23 cellular contexts compared by ENCODE assay signal in genomic region chr12:12542286-12542685, GRCh38. TPM values are rescaled to one million over a fixed set of nuclear protein-coding genes. Genes with fewer than 3 reads are reported as not detected.
DNase-seq lines count a peak whose midpoint lies in the region; ATAC-seq and TF ChIP-seq lines count a peak whose summit lies in the region.
"Had no signal": no experiment of that assay in that cellular context is flagged by ENCODE, and none has a peak within 500 bp of the region (broad histone marks: within the 10 kb centered on the region; RNA-seq: fewer than 3 reads in every experiment).

No MANE protein-coding gene starts in this region.

- 96% methylated on average over 5 of the region's 5 CpGs for WGBS in smooth muscle cell (ENCODE audit: low lambda C conversion rate)
- WGBS in GM23248 (ENCODE audit: low coverage in 1 of 2, low lambda C conversion rate in 2 of 2, missing lambda C conversion rate in 2 of 2), 2 experiments: 90 to 99% methylated on average over 4 to 5 of the region's 5 CpGs

- H3F3A ChIP-seq in smooth muscle cell (ENCODE audit: low read depth): no peaks in the 10 kb centered on the region
- no peaks in the 10 kb centered on the region for H3F3A ChIP-seq in GM23248 (ENCODE audit: insufficient read depth)

- ATAC-seq in T-helper 17 cell: no peak
- ATAC-seq: GM12878 had no signal

- no peaks in the 10 kb centered on the region for H3K4me1 ChIP-seq in smooth muscle cell (ENCODE audit: low read depth)
- no peaks in the 10 kb centered on the region for H3K4me1 ChIP-seq in GM23248 (ENCODE audit: insufficient read depth)

- peak overlapping the region; percentile 43 for H3K27ac ChIP-seq in smooth muscle cell (ENCODE audit: low read depth)
- H3K27ac ChIP-seq in GM23248: no peak overlapping the region
- H3K27ac ChIP-seq: 22Rv1; A549; BLaER1 treated with 17β-estradiol and CSF1 and Interleukin-3, amounts not matched to agents 10 nM and 100 nM; C4-2B had no signal

- H3K27me3 ChIP-seq in smooth muscle cell (ENCODE audit: low read depth) (no peaks in the 10 kb centered on the region), GM23248 (replicated peaks; ENCODE audit: insufficient read depth) (no peaks in the 10 kb centered on the region)
- H3K27me3 ChIP-seq: BLaER1 treated with 17β-estradiol and CSF1 and Interleukin-3, amounts not matched to agents 10 nM and 100 nM had no signal

- peak; percentile 52 for DNase-seq in activated CD4-positive, alpha-beta T cell treated with anti-CD3 and anti-CD28 coated beads, Interleukin-2, amount 10 ng/mL, durations not matched to agents 24 days and 14 days
- no peak for DNase-seq in activated CD4-positive, alpha-beta T cell treated with anti-CD3 and anti-CD28 coated beads for 4 hours
- no peak for DNase-seq in T-helper 17 cell
- DNase-seq in smooth muscle cell (lab: John Stamatoyannopoulos, UW; ENCODE audit: unreplicated experiment): no peak
- no peak for DNase-seq in SKM-1 treated with dmso at 0.1 percent for 144 hours (lab: John Stamatoyannopoulos, UW; ENCODE audit: unreplicated experiment)
- no peak for DNase-seq in GM23248
- DNase-seq: AML-193; CD4-positive, alpha-beta memory T cell; CD8-positive, alpha-beta memory T cell; COR-L47; DMS 273 treated with DMSO at 0.1 percent for 48 hours; DMS153; DMS53; DMS79; DND-41; EL; GDM1 had no signal

- H3K4me3 ChIP-seq in smooth muscle cell: no peak overlapping the region
- no peak overlapping the region for H3K4me3 ChIP-seq in GM23248
- H3K4me3 ChIP-seq: A549; BLaER1 treated with 17β-estradiol and CSF1 and Interleukin-3, amounts not matched to agents 10 nM and 100 nM; GM12878 had no signal

- no peaks in the 10 kb centered on the region for H3K9me3 Mint-ChIP-seq in activated CD4-positive, alpha-beta T cell treated with anti-CD3 and anti-CD28 coated beads, Interleukin-2, amount 10 ng/mL, durations not matched to agents 24 days and 14 days
- H3K9me3 Mint-ChIP-seq: CD4-positive, alpha-beta memory T cell; CD8-positive, alpha-beta memory T cell had no signal

- in situ Hi-C loops in GM23248 (cut with MboI): no loop called here

- H3K27me3 Mint-ChIP-seq in activated CD4-positive, alpha-beta T cell treated with anti-CD3 and anti-CD28 coated beads, Interleukin-2, amount 10 ng/mL, durations not matched to agents 24 days and 14 days: no peaks in the 10 kb centered on the region
- no peaks in the 10 kb centered on the region for H3K27me3 Mint-ChIP-seq in T-helper 17 cell
- H3K27me3 Mint-ChIP-seq: B cell; CD4-positive, alpha-beta memory T cell; CD8-positive, alpha-beta memory T cell had no signal

- H3K9ac ChIP-seq in smooth muscle cell (ENCODE audit: low read depth) (no peak overlapping the region), GM23248 (no peak overlapping the region)
- H3K9ac ChIP-seq: BLaER1 treated with 17β-estradiol and CSF1 and Interleukin-3, amounts not matched to agents 10 nM and 100 nM had no signal

- H4K20me1 ChIP-seq in smooth muscle cell (ENCODE audit: low read depth) (peaks cover 26% of the 10 kb centered on the region), GM23248 (ENCODE audit: insufficient read depth) (no peaks in the 10 kb centered on the region)
- H4K20me1 ChIP-seq: BLaER1 treated with 17β-estradiol and CSF1 and Interleukin-3, amounts not matched to agents 10 nM and 100 nM had no signal

- H3K9me3 ChIP-seq in T-helper 17 cell (ENCODE audit: control insufficient read depth, low read length, poor library complexity, severe bottlenecking): no peaks in the 10 kb centered on the region
- H3K9me3 ChIP-seq in smooth muscle cell (replicated peaks; ENCODE audit: low read depth): no peaks in the 10 kb centered on the region
- H3K9me3 ChIP-seq in GM23248 (ENCODE audit: low read depth): no peaks in the 10 kb centered on the region
- H3K9me3 ChIP-seq: A549 had no signal

- H2AFZ ChIP-seq in smooth muscle cell (ENCODE audit: low read depth) (no peak overlapping the region), GM23248 (no peak overlapping the region)

- H3K9me2 ChIP-seq in GM23248 (ENCODE audit: insufficient read depth): no peaks in the 10 kb centered on the region

- H3K79me2 ChIP-seq in smooth muscle cell (ENCODE audit: low read depth) (peaks cover 17% of the 10 kb centered on the region), GM23248 (ENCODE audit: insufficient read depth) (no peaks in the 10 kb centered on the region)

- no peak overlapping the region for H3K4me2 ChIP-seq in smooth muscle cell
- H3K4me2 ChIP-seq in GM23248 (ENCODE audit: unreplicated experiment): no peak overlapping the region
- H3K4me2 ChIP-seq: A549 had no signal

- peaks cover 35% of the 10 kb centered on the region for H3K36me3 Mint-ChIP-seq in activated CD4-positive, alpha-beta T cell treated with anti-CD3 and anti-CD28 coated beads, Interleukin-2, amount 10 ng/mL, durations not matched to agents 24 days and 14 days (ENCODE audit: low read depth)
- H3K36me3 Mint-ChIP-seq in T-helper 17 cell (ENCODE audit: low read depth): peaks cover 2% of the 10 kb centered on the region

- H3K36me3 ChIP-seq in smooth muscle cell (ENCODE audit: low read depth) (no peaks in the 10 kb centered on the region), GM23248 (ENCODE audit: low read depth) (no peaks in the 10 kb centered on the region)

- H3K4me1 Mint-ChIP-seq in activated CD4-positive, alpha-beta T cell treated with anti-CD3 and anti-CD28 coated beads, Interleukin-2, amount 10 ng/mL, durations not matched to agents 24 days and 14 days: peaks cover 21% of the 10 kb centered on the region
- peaks cover 31% of the 10 kb centered on the region for H3K4me1 Mint-ChIP-seq in T-helper 17 cell

- intact Hi-C loops in activated CD4-positive, alpha-beta T cell treated with anti-CD3 and anti-CD28 coated beads, Interleukin-2, amount 10 ng/mL, durations not matched to agents 24 days and 14 days (cut with micrococcal nuclease): no loop called here

- no peak for TF ChIP-seq CTCF in smooth muscle cell (IDR thresholded peaks at IDR 0.05; ENCODE audit: borderline replicate concordance, insufficient read depth, poor library complexity, severe bottlenecking)

- no peak overlapping the region for H3K4me3 Mint-ChIP-seq in activated CD4-positive, alpha-beta T cell treated with anti-CD3 and anti-CD28 coated beads, Interleukin-2, amount 10 ng/mL, durations not matched to agents 24 days and 14 days
- H3K4me3 Mint-ChIP-seq in T-helper 17 cell: no peak overlapping the region
- H3K4me3 Mint-ChIP-seq: B cell; CD4-positive, alpha-beta memory T cell; CD8-positive, alpha-beta memory T cell had no signal

- no peak overlapping the region for H3K27ac Mint-ChIP-seq in activated CD4-positive, alpha-beta T cell treated with anti-CD3 and anti-CD28 coated beads, Interleukin-2, amount 10 ng/mL, durations not matched to agents 24 days and 14 days
- peak overlapping the region; percentile 69 for H3K27ac Mint-ChIP-seq in T-helper 17 cell
- H3K27ac Mint-ChIP-seq: B cell had no signal

RNA-seq across cellular contexts. Expression of gene DUSP16, which starts 20.4 kb away (rescaled TPM):
- 48.3 and 51.2 TPM in 2 replicates for total RNA-seq in activated CD4-positive, alpha-beta T cell treated with anti-CD3 and anti-CD28 coated beads, Interleukin-2, amount 10 ng/mL, durations not matched to agents 24 days and 14 days
- total RNA-seq in T-helper 17 cell (10 to 100 TPM; 81.1 to 94.8 TPM), smooth muscle cell (10.8 and 13.0 TPM in 2 replicates)
- polyA plus RNA-seq in smooth muscle cell (1.2 and 2.0 TPM in 2 replicates), GM23248 (2016; fragmentation: Nextera tagmentation; extraction: Ambion mirVana) (0.74 and 1.1 TPM in 2 replicates)
- total RNA-seq in GM23248 (2014; rRNA removed; shearing (Covaris generic)): 2.8 and 3.0 TPM in 2 replicates
